9 cellular contexts compared by ENCODE assay signal in genomic region chrX:68571292-68572256, GRCh38.
DNase-seq lines count a peak whose midpoint lies in the region; ATAC-seq and TF ChIP-seq lines count a peak whose summit lies in the region.
"Had no signal": no experiment of that assay in that cellular context is flagged by ENCODE, and none has a peak within 500 bp of the region (broad histone marks: within the 10 kb centered on the region; RNA-seq: fewer than 3 reads in every experiment).

No MANE protein-coding gene starts in this region.

- no peaks in the 10 kb centered on the region; the same call in 1 of the 2 replicates for H3K27me3 ChIP-seq in Karpas-422 (ENCODE audit: low read length)
- no peaks in the 10 kb centered on the region for H3K27me3 ChIP-seq in ascending aorta
- H3K27me3 ChIP-seq: upper lobe of left lung had no signal

- H3K79me2 ChIP-seq in Karpas-422 (ENCODE audit: low read length), result no peaks in the 10 kb centered on the region

- peak; percentile 64 for DNase-seq in Karpas-422
- peak; percentile 56 for DNase-seq in epithelial cell of prostate (ENCODE audit: low read depth, low spot score)
- DNase-seq in ascending aorta (ENCODE audit: low spot score in 2 of 2), result no peak
- DNase-seq in NCI-H526 treated with DMSO at 0.1 percent for 48 hours (lab: John Stamatoyannopoulos, UW), result no peak
- DNase-seq in NCI-H69 (lab: John Stamatoyannopoulos, UW), result no peak
- no peak for DNase-seq in NCI-H2107 treated with DMSO at 0.1 percent for 48 hours (lab: John Stamatoyannopoulos, UW; ENCODE audit: unreplicated experiment)
- DNase-seq: upper lobe of left lung had no signal

- H2AFZ ChIP-seq in Karpas-422 (ENCODE audit: low read length), result no peak overlapping the region

- intact Hi-C loops in ascending aorta (cut with DNase I), result no loop called here

- peak; percentile 87 for ATAC-seq in GM18511 (IDR thresholded peaks at IDR 0.05; ENCODE audit: unreplicated experiment)
- ATAC-seq in GM21825 (IDR thresholded peaks at IDR 0.05; ENCODE audit: unreplicated experiment), result peak; percentile 85

- peaks cover 4% of the 10 kb centered on the region for H3K4me1 ChIP-seq in Karpas-422 (ENCODE audit: low read length)
- H3K4me1 ChIP-seq in ascending aorta, result no peaks in the 10 kb centered on the region
- H3K4me1 ChIP-seq: upper lobe of left lung had no signal

- no peaks in the 10 kb centered on the region for H3K36me3 ChIP-seq in Karpas-422 (ENCODE audit: insufficient read depth, low read length)
- no peaks in the 10 kb centered on the region for H3K36me3 ChIP-seq in ascending aorta
- H3K36me3 ChIP-seq: upper lobe of left lung had no signal

- H3K9me3 ChIP-seq in Karpas-422 (ENCODE audit: low read length) (no peaks in the 10 kb centered on the region), ascending aorta (no peaks in the 10 kb centered on the region)
- H3K9me3 ChIP-seq: upper lobe of left lung had no signal

- TF ChIP-seq CTCF in ascending aorta (IDR thresholded peaks at IDR 0.05), result no peak

- H3K4me3 ChIP-seq in Karpas-422 (ENCODE audit: low read length) (no peak overlapping the region), ascending aorta (no peak overlapping the region)
- H3K4me3 ChIP-seq: upper lobe of left lung had no signal

- no peak overlapping the region for H3K9ac ChIP-seq in Karpas-422 (ENCODE audit: low read length)

- no peaks in the 10 kb centered on the region for H4K20me1 ChIP-seq in Karpas-422 (ENCODE audit: insufficient read depth, low read depth, low read length)

- H3K4me2 ChIP-seq in Karpas-422 (ENCODE audit: low read depth, low read length, poor library complexity, severe bottlenecking), result no peak overlapping the region

- no peaks in the 10 kb centered on the region for H3K9me2 ChIP-seq in Karpas-422 (replicated peaks; ENCODE audit: insufficient read depth, low read length)

- H3K27ac ChIP-seq in Karpas-422 (ENCODE audit: low read length) (no peak overlapping the region), epithelial cell of prostate (peak overlapping the region; percentile 24), ascending aorta (no peak overlapping the region)
- H3K27ac ChIP-seq: upper lobe of left lung had no signal

Comparison
In these comparisons a context has a peak if more than half of its experiments do, and no peak if none do; other contexts are left out.
1. DNase-seq: peak in Karpas-422 (single experiment) and epithelial cell of prostate (single experiment); none in ascending aorta (0 of 2), NCI-H526 treated with DMSO at 0.1 percent for 48 hours (single experiment), NCI-H69 (single experiment) and NCI-H2107 treated with DMSO at 0.1 percent for 48 hours (single experiment).